9 cellular contexts compared by ENCODE assay signal in genomic region chr5:96256795-96257470, GRCh38.
A peak's percentile ranks its signal among the peaks of the same experiment; 100 is the strongest.
DNase-seq lines count a peak whose midpoint lies in the region; ATAC-seq and TF ChIP-seq lines count a peak whose summit lies in the region.
"Had no signal": no experiment of that assay in that cellular context is flagged by ENCODE, and none has a peak within 500 bp of the region (broad histone marks: within the 10 kb centered on the region; RNA-seq: fewer than 3 reads in every experiment).

No MANE protein-coding gene starts in this region.

- CTCF ChIA-PET in CD4-positive, alpha-beta T cell (lab: Charles Lee), result no interaction called here

- no peak overlapping the region for H3K4me3 ChIP-seq in GM12864 (ENCODE audit: low read depth, low read length)
- no peak overlapping the region for H3K4me3 ChIP-seq in SJSA1

- H3K36me3 Mint-ChIP-seq in activated T-cell treated with anti-CD3 and anti-CD28 coated beads, Interleukin-2, amount 50 U/mL, for 4 hours (ENCODE audit: insufficient read depth), result no peaks in the 10 kb centered on the region
- no peaks in the 10 kb centered on the region for H3K36me3 Mint-ChIP-seq in CD4-positive, alpha-beta T cell (ENCODE audit: low read depth)

- ATAC-seq in HG02798 (IDR thresholded peaks at IDR 0.05; ENCODE audit: poor library complexity, unreplicated experiment), result peak; percentile 76
- ATAC-seq in sciatic nerve, result no peak
- no peak for ATAC-seq in activated T-cell treated with anti-CD3 and anti-CD28 coated beads, Interleukin-2, amount 50 U/mL, for 4 hours
- ATAC-seq in CD4-positive, alpha-beta T cell (ENCODE audit: poor library complexity), result no peak

- no peaks in the 10 kb centered on the region for H3K9me3 ChIP-seq in SJSA1 (replicated peaks)
- H3K9me3 ChIP-seq in CD4-positive, alpha-beta T cell (ENCODE audit: control insufficient read depth, low read length), result no peaks in the 10 kb centered on the region

- H3K27me3 Mint-ChIP-seq in activated T-cell treated with anti-CD3 and anti-CD28 coated beads, Interleukin-2, amount 50 U/mL, for 4 hours (ENCODE audit: low read depth), result peaks cover 4% of the 10 kb centered on the region
- no peaks in the 10 kb centered on the region for H3K27me3 Mint-ChIP-seq in CD4-positive, alpha-beta T cell

- no peak overlapping the region for H3K4me3 Mint-ChIP-seq in activated T-cell treated with anti-CD3 and anti-CD28 coated beads, Interleukin-2, amount 50 U/mL, for 4 hours
- no peak overlapping the region for H3K4me3 Mint-ChIP-seq in CD4-positive, alpha-beta T cell

- peaks cover 58% of the 10 kb centered on the region for H3K4me1 ChIP-seq in SJSA1 (replicated peaks)

- peak; percentile 32 for TF ChIP-seq CTCF in GM12864 (IDR thresholded peaks at IDR 0.05; ENCODE audit: low read depth, low read length, missing control alignments)
- no peak for TF ChIP-seq CTCF in CD4-positive, alpha-beta T cell (IDR thresholded peaks at IDR 0.05)

- POLR2A ChIA-PET in CD4-positive, alpha-beta T cell (lab: Charles Lee), result no interaction called here

- peak overlapping the region; percentile 94 for H3K27ac ChIP-seq in SJSA1
- H3K27ac ChIP-seq in CD4-positive, alpha-beta T cell (ENCODE audit: low read depth, low read length), result no peak overlapping the region

- peaks cover 7% of the 10 kb centered on the region for H3K4me1 Mint-ChIP-seq in activated T-cell treated with anti-CD3 and anti-CD28 coated beads, Interleukin-2, amount 50 U/mL, for 4 hours (ENCODE audit: low read depth)
- H3K4me1 Mint-ChIP-seq in CD4-positive, alpha-beta T cell (ENCODE audit: low read depth), result no peaks in the 10 kb centered on the region

- peak; percentile 35 for DNase-seq in GM12864 (ENCODE audit: low read depth)
- DNase-seq in SJSA1 (ENCODE audit: low read depth in 1 of 2, low spot score in 2 of 2), result peak; percentile 69 to 81
- peak; percentile 52 for DNase-seq in myocyte (ENCODE audit: low read depth)
- no peak for DNase-seq in sciatic nerve (ENCODE audit: low spot score)
- DNase-seq in activated T-cell treated with anti-CD3 and anti-CD28 coated beads, Interleukin-2, amount 50 U/mL, for 4 hours, result no peak
- no peak for DNase-seq in COR-L47 (lab: John Stamatoyannopoulos, UW)
- DNase-seq in CD4-positive, alpha-beta T cell, result no peak
- DNase-seq: NCI-H2029 treated with DMSO at 0.1 percent for 48 hours had no signal

- intact Hi-C loops in sciatic nerve (cut with DNase I), result no loop called here
- intact Hi-C loops in CD4-positive, alpha-beta T cell (cut with DNase I, micrococcal nuclease), result no loop called here

- no peaks in the 10 kb centered on the region for H3K9me3 Mint-ChIP-seq in activated T-cell treated with anti-CD3 and anti-CD28 coated beads, Interleukin-2, amount 50 U/mL, for 4 hours
- no peaks in the 10 kb centered on the region for H3K9me3 Mint-ChIP-seq in CD4-positive, alpha-beta T cell

- no peaks in the 10 kb centered on the region for H3K36me3 ChIP-seq in SJSA1

- no peaks in the 10 kb centered on the region for H3K27me3 ChIP-seq in SJSA1 (replicated peaks)
- no peaks in the 10 kb centered on the region for H3K27me3 ChIP-seq in CD4-positive, alpha-beta T cell (ENCODE audit: control insufficient read depth, insufficient read depth, low read length)

- no peak overlapping the region for H3K27ac Mint-ChIP-seq in CD4-positive, alpha-beta T cell

Comparison
In these comparisons a context has a peak if more than half of its experiments do, and no peak if none do; other contexts are left out.
1. DNase-seq: peak in GM12864 (single experiment), SJSA1 (2 of 2) and myocyte (single experiment); none in sciatic nerve (single experiment), activated T-cell treated with anti-CD3 and anti-CD28 coated beads, Interleukin-2, amount 50 U/mL, for 4 hours (single experiment), COR-L47 (single experiment) and CD4-positive, alpha-beta T cell (0 of 10).